Comparison of ENCODE assay signal across 14 cellular contexts in the genomic region with DNA sequence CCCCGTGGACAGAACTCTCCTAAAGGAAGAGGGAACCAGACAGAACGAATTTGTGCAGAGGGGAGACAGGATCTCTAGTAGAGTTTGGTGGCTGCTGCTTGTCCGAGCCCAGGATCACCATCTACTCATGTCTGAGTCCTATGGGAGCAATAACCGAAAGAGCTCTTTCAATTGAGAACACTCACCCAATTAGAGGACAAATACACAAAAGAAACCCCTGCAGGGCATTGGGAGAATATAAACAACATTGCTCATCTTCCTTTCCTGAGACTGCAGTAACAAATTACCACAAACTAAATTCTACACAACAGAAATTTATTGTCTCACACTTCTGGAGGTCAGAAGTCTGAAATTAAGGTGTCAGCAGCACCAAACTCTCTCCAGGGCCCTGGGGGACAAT.
DNase-seq lines count a peak whose midpoint lies in the region; ATAC-seq and TF ChIP-seq lines count a peak whose summit lies in the region.
"Had no signal": no experiment of that assay in that cellular context is flagged by ENCODE, and none has a peak within 500 bp of the region (broad histone marks: within the 10 kb centered on the region; RNA-seq: fewer than 3 reads in every experiment).

No MANE protein-coding gene starts in this region.

- ATAC-seq in naive B cell (ENCODE audit: low read depth in 2 of 2) (no peak), GM21786 (IDR thresholded peaks at IDR 0.05; ENCODE audit: unreplicated experiment) (no peak)

- H3K4me3 Mint-ChIP-seq in naive B cell (peak overlapping the region in 3 of 8 donors; percentile 17 to 84 (median 26)), endothelial cell (ENCODE audit: unreplicated experiment) (no peak overlapping the region)
- H3K4me3 Mint-ChIP-seq: T-helper 1 cell treated with Interleukin-12 subunit alpha and Interleukin-12 subunit beta and Interleukin-4 antibody, amounts not matched to agents 30 μg/mL and 1 μg/mL, for 36 hours had no signal

- H3K27ac ChIP-seq in BLaER1 (0 out of 2 replicates have a peak overlapping the region, but pooled peaks have one; percentile 88), breast epithelium (peak overlapping the region; percentile 19 to 42)

- H3K4me3 ChIP-seq in BLaER1 (no peak overlapping the region), breast epithelium (no peak overlapping the region)

- intact Hi-C loops in breast epithelium (cut with DNase I; ENCODE audit: low total_unique reads): no loop called here

- H3K4me2 ChIP-seq in BLaER1: peak overlapping the region; percentile 79; the same call in 1 of the 2 replicates
- H3K4me2 ChIP-seq: KMS-11 had no signal

- H3K4me1 Mint-ChIP-seq in naive B cell: peaks cover 35 to 49% (median 48%) of the 10 kb centered on the region in 3 donors
- peaks cover 11% of the 10 kb centered on the region for H3K4me1 Mint-ChIP-seq in endothelial cell (ENCODE audit: unreplicated experiment)

- no peaks in the 10 kb centered on the region for H3K36me3 Mint-ChIP-seq in naive B cell
- H3K36me3 Mint-ChIP-seq in endothelial cell (ENCODE audit: low read depth, unreplicated experiment): no peaks in the 10 kb centered on the region

- H3K9me3 Mint-ChIP-seq in naive B cell (no peaks in the 10 kb centered on the region), endothelial cell (ENCODE audit: unreplicated experiment) (no peaks in the 10 kb centered on the region)

- H3K9me3 ChIP-seq in BLaER1 (peaks cover 27% of the 10 kb centered on the region), breast epithelium (no peaks in the 10 kb centered on the region)

- H3K27ac Mint-ChIP-seq in naive B cell: peak overlapping the region; percentile 35 to 87 (median 70)
- no peak overlapping the region for H3K27ac Mint-ChIP-seq in endothelial cell (ENCODE audit: unreplicated experiment)

- no peak overlapping the region for H3K9ac ChIP-seq in BLaER1
- H3K9ac ChIP-seq: KMS-11 had no signal

- H3K27me3 Mint-ChIP-seq in naive B cell: no peaks in the 10 kb centered on the region
- H3K27me3 Mint-ChIP-seq in endothelial cell (ENCODE audit: unreplicated experiment): peaks cover 2% of the 10 kb centered on the region

- H3K4me1 ChIP-seq in BLaER1: peaks cover 48% of the 10 kb centered on the region
- peaks cover 2 to 7% of the 10 kb centered on the region in 2 donors for H3K4me1 ChIP-seq in breast epithelium

- no peak for TF ChIP-seq POLR2A in breast epithelium (IDR thresholded peaks at IDR 0.05)

- H3K36me3 ChIP-seq in BLaER1 (no peaks in the 10 kb centered on the region), breast epithelium (no peaks in the 10 kb centered on the region)

- DNase-seq in HT1080 (ENCODE audit: low read depth) (peak; percentile 17), breast epithelium (ENCODE audit: low spot score in 2 of 2) (no peak), naive B cell (no peak), endothelial cell (ENCODE audit: low spot score) (no peak), Kasumi-1 (lab: John Stamatoyannopoulos, UW) (no peak), GM10266 (ENCODE audit: extremely low spot score) (no peak)
- DNase-seq: activated CD4-positive, alpha-beta T cell treated with anti-CD3 and anti-CD28 coated beads, Interleukin-2, amount 50 U/mL, for 4 hours; DMS79 treated with DMSO at 0.1 percent for 48 hours; NCI-H187; small intestine had no signal

- TF ChIP-seq CTCF in breast epithelium (IDR thresholded peaks at IDR 0.05) (no peak), endothelial cell (IDR thresholded peaks at IDR 0.05; ENCODE audit: unreplicated experiment) (no peak), GM10266 (IDR thresholded peaks at IDR 0.05; ENCODE audit: control insufficient read depth, insufficient read depth, low read depth, missing control alignments) (no peak)

- H4K20me1 ChIP-seq in BLaER1: no peaks in the 10 kb centered on the region

- no peaks in the 10 kb centered on the region for H3K27me3 ChIP-seq in BLaER1
- H3K27me3 ChIP-seq in breast epithelium: no peaks in the 10 kb centered on the region
